13 cellular contexts compared by ENCODE assay signal in genomic region chr6:154223296-154223695, GRCh38.
A peak's percentile ranks its signal among the peaks of the same experiment; 100 is the strongest.
DNase-seq lines count a peak whose midpoint lies in the region; ATAC-seq and TF ChIP-seq lines count a peak whose summit lies in the region.
"Had no signal": no experiment of that assay in that cellular context is flagged by ENCODE, and none has a peak within 500 bp of the region (broad histone marks: within the 10 kb centered on the region; RNA-seq: fewer than 3 reads in every experiment).

No MANE protein-coding gene starts in this region.

- peak overlapping the region; percentile 7 to 86 (median 66) for H3K27ac Mint-ChIP-seq in naive thymus-derived CD8-positive, alpha-beta T cell
- H3K27ac Mint-ChIP-seq: GM23338 had no signal

- peak; percentile 14 for DNase-seq in AG08395 (ENCODE audit: low spot score)
- DNase-seq in AG20443 (ENCODE audit: low spot score): peak; percentile 9
- DNase-seq in WERI-Rb-1: peak; percentile 75
- DNase-seq in naive thymus-derived CD8-positive, alpha-beta T cell: no peak
- DNase-seq in NCI-H2227 (lab: John Stamatoyannopoulos, UW; ENCODE audit: unreplicated experiment): no peak
- DNase-seq in hepatic stellate cell (ENCODE audit: low spot score): no peak
- no peak for DNase-seq in NCI-H1694 (lab: John Stamatoyannopoulos, UW)
- DNase-seq: DMS79 treated with DMSO at 0.1 percent for 48 hours, GDM1, NCI-H1436, PC-9 had no signal

- no peak for ATAC-seq in naive thymus-derived CD8-positive, alpha-beta T cell
- ATAC-seq: GM23338 had no signal

- H3K27me3 ChIP-seq in WERI-Rb-1 (ENCODE audit: insufficient read depth, low read depth, severe bottlenecking): no peaks in the 10 kb centered on the region
- H3K27me3 ChIP-seq: BLaER1 treated with 17β-estradiol and CSF1 and Interleukin-3, amounts not matched to agents 10 nM and 100 nM had no signal

- H3K27me3 Mint-ChIP-seq in naive thymus-derived CD8-positive, alpha-beta T cell: no peaks in the 10 kb centered on the region

- peak overlapping the region; percentile 54 for H3K27ac ChIP-seq in WERI-Rb-1
- H3K27ac ChIP-seq: BLaER1 treated with 17β-estradiol and CSF1 and Interleukin-3, amounts not matched to agents 10 nM and 100 nM; PC-9 had no signal

- no peaks in the 10 kb centered on the region for H3K36me3 ChIP-seq in WERI-Rb-1

- POLR2A ChIA-PET in naive thymus-derived CD8-positive, alpha-beta T cell (lab: Charles Lee): interaction anchor here (0.9 to 3.5 kb wide), 3 partner anchors 11 to 54 kb away, joined by 3 to 18 read pairs (median 3); no protein-coding TSS in a partner anchor

- no peak overlapping the region for H3K4me3 ChIP-seq in WERI-Rb-1 (ENCODE audit: low read depth, low read length)
- H3K4me3 ChIP-seq: BLaER1 treated with 17β-estradiol and CSF1 and Interleukin-3, amounts not matched to agents 10 nM and 100 nM; GM23338; PC-9 had no signal

- peaks cover 42 to 85% (median 80%) of the 10 kb centered on the region in 4 donors for H3K4me1 Mint-ChIP-seq in naive thymus-derived CD8-positive, alpha-beta T cell

- H3K9me3 ChIP-seq in WERI-Rb-1 (ENCODE audit: severe bottlenecking): no peaks in the 10 kb centered on the region

- peaks cover 5 to 60% (median 11%) of the 10 kb centered on the region in 3 donors for H3K36me3 Mint-ChIP-seq in naive thymus-derived CD8-positive, alpha-beta T cell

- peak overlapping the region in 4 of 10 donors; percentile 14 to 48 (median 24) for H3K4me3 Mint-ChIP-seq in naive thymus-derived CD8-positive, alpha-beta T cell
- H3K4me3 Mint-ChIP-seq: GM23338 had no signal

- no peak for TF ChIP-seq CTCF in WERI-Rb-1 (IDR thresholded peaks at IDR 0.05; ENCODE audit: low read depth, low read length)

- H3K9me3 Mint-ChIP-seq in naive thymus-derived CD8-positive, alpha-beta T cell: no peaks in the 10 kb centered on the region
- H3K9me3 Mint-ChIP-seq: GM23338 had no signal

Comparison
In these comparisons a context has a peak if more than half of its experiments do, and no peak if none do; other contexts are left out.
1. DNase-seq: peak in AG08395 (single experiment), AG20443 (single experiment) and WERI-Rb-1 (single experiment); none in naive thymus-derived CD8-positive, alpha-beta T cell (0 of 10), NCI-H2227 (single experiment), hepatic stellate cell (single experiment) and NCI-H1694 (single experiment).